23 cellular contexts compared by ENCODE assay signal in genomic region chr16:1123525-1124230, GRCh38. TPM values are rescaled to one million over a fixed set of nuclear protein-coding genes. Genes with fewer than 3 reads are reported as not detected.
DNase-seq lines count a peak whose midpoint lies in the region; FAIRE-seq and TF ChIP-seq lines count a peak whose summit lies in the region.
"Had no signal": no experiment of that assay in that cellular context is flagged by ENCODE, and none has a peak within 500 bp of the region (broad histone marks: within the 10 kb centered on the region; RNA-seq: fewer than 3 reads in every experiment).

No MANE protein-coding gene starts in this region.

- FAIRE-seq in D721Med (lab: Jason Lieb, UNC): no peak
- FAIRE-seq: A204.1, G401.6, GM12891, GM19239, HepG2 had no signal

- H4K8ac ChIP-seq in neuronal stem cell (ENCODE audit: low read depth, low read length): no peak overlapping the region

- H2BK5ac ChIP-seq in neuronal stem cell (ENCODE audit: low read length): no peak overlapping the region

- H3K36me3 ChIP-seq in neuronal stem cell (replicated peaks in 1 of 2; ENCODE audit: control insufficient read depth in 2 of 2, insufficient read depth in 2 of 2, low read length in 2 of 2): no peaks in the 10 kb centered on the region
- H3K36me3 ChIP-seq: BE2C had no signal

- no peak overlapping the region for H2BK120ac ChIP-seq in neuronal stem cell (ENCODE audit: low read depth, low read length)

- no peak overlapping the region for H3K23ac ChIP-seq in neuronal stem cell (ENCODE audit: low read depth, low read length, poor library complexity)

- no peak overlapping the region for H3K4ac ChIP-seq in neuronal stem cell (ENCODE audit: low read length)

- H3K9ac ChIP-seq in neuronal stem cell (ENCODE audit: low read depth, low read length, poor library complexity): no peak overlapping the region
- H3K9ac ChIP-seq: GM23248 had no signal

- H2BK12ac ChIP-seq in neuronal stem cell (ENCODE audit: low read length): no peak overlapping the region

- H3K27ac ChIP-seq in neuronal stem cell (replicated peaks; ENCODE audit: low read length): no peak overlapping the region
- H3K27ac ChIP-seq: GM23248 had no signal

- peak; percentile 30 for DNase-seq in COLO668 (lab: John Stamatoyannopoulos, UW; ENCODE audit: unreplicated experiment)
- peak; percentile 83 for DNase-seq in D721Med (ENCODE audit: insufficient read length, low spot score)
- DNase-seq in NCI-H524 (lab: John Stamatoyannopoulos, UW): peak; percentile 76 to 83
- DNase-seq in neuronal stem cell (ENCODE audit: low spot score): no peak
- no peak for DNase-seq in NCI-H2029 (lab: John Stamatoyannopoulos, UW)
- no peak for DNase-seq in retina
- DNase-seq: ACHN; BE2C; C1 segment of cervical spinal cord; Caco-2; CD4-positive, CD25-positive, alpha-beta regulatory T cell; CD8-positive, alpha-beta memory T cell; DMS53; DND-41; EL; GM23248; KBM-7 had no signal

- H3K27me3 ChIP-seq in neuronal stem cell (ENCODE audit: control insufficient read depth in 3 of 3, insufficient read depth in 3 of 3, low read depth in 1 of 3, low read length in 3 of 3): peaks cover 0 to 40% (median 0%) of the 10 kb centered on the region in 3 experiments
- H3K27me3 ChIP-seq: BE2C had no signal

- H3K4me3 ChIP-seq in neuronal stem cell (ENCODE audit: low read length in 2 of 2): no peak overlapping the region
- H3K4me3 ChIP-seq: GM23248 had no signal

- no peak overlapping the region for H2AFZ ChIP-seq in neuronal stem cell (ENCODE audit: low read length)
- H2AFZ ChIP-seq: GM23248 had no signal

- H3K4me2 ChIP-seq in neuronal stem cell (ENCODE audit: insufficient read depth, low read length, poor library complexity, severe bottlenecking): no peak overlapping the region

- H4K91ac ChIP-seq in neuronal stem cell (ENCODE audit: low read depth, low read length, poor library complexity): no peak overlapping the region

- WGBS in neuronal stem cell (ENCODE audit: extremely low coverage in 2 of 2, insufficient read length in 2 of 2, insufficient replicate concordance in 1 of 2), 2 donors: no CpG with 5 or more reads among the region's 21 CpGs

- H2BK15ac ChIP-seq in neuronal stem cell (ENCODE audit: low read length): peak overlapping the region; percentile 98

- H2AK5ac ChIP-seq in neuronal stem cell (ENCODE audit: low read depth, low read length): peak overlapping the region; percentile 82

- no peak overlapping the region for H3K14ac ChIP-seq in neuronal stem cell (ENCODE audit: low read length)

- H3K4me1 ChIP-seq in neuronal stem cell (ENCODE audit: control insufficient read depth in 2 of 2, insufficient read depth in 1 of 2, low read depth in 1 of 2, low read length in 2 of 2): peaks cover 13 to 17% of the 10 kb centered on the region in 2 donors
- H3K4me1 ChIP-seq: Caco-2 had no signal

- no peak for TF ChIP-seq CTCF in D721Med (IDR thresholded peaks at IDR 0.05; ENCODE audit: insufficient read depth, missing control alignments)

- H3K18ac ChIP-seq in neuronal stem cell (ENCODE audit: low read length): no peak overlapping the region

- no peaks in the 10 kb centered on the region for H3K9me3 ChIP-seq in neuronal stem cell (replicated peaks in 1 of 2; ENCODE audit: control insufficient read depth in 2 of 2, insufficient read depth in 1 of 2, low read depth in 1 of 2, low read length in 2 of 2)
- H3K9me3 ChIP-seq: BE2C, Caco-2 had no signal

- H3K79me1 ChIP-seq in neuronal stem cell (ENCODE audit: low read depth, low read length): no peaks in the 10 kb centered on the region

RNA-seq across cellular contexts. Expression of gene C1QTNF8, which starts 27.6 kb away (rescaled TPM):
- not detected for polyA plus RNA-seq in neuronal stem cell (2013, experiment 1 of 2)
- polyA plus RNA-seq in neuronal stem cell (2013, experiment 2 of 2): not detected
- polyA plus RNA-seq: CD4-positive, CD25-positive, alpha-beta regulatory T cell; CD8-positive, alpha-beta memory T cell; GM23248; HepG2; IgD-negative memory B cell had no signal

RNA-seq across cellular contexts. Expression of gene CACNA1H, which starts 29.2 kb away (rescaled TPM):
- 21.5 TPM for polyA plus RNA-seq in neuronal stem cell (2013, experiment 1 of 2)
- 21.7 TPM for polyA plus RNA-seq in neuronal stem cell (2013, experiment 2 of 2)
- polyA plus RNA-seq: GM23248, IgD-negative memory B cell had no signal

RNA-seq across cellular contexts. Expression of gene SSTR5, which starts 51.1 kb away (rescaled TPM):
- polyA plus RNA-seq in neuronal stem cell (2013, experiment 1 of 2): not detected
- polyA plus RNA-seq in neuronal stem cell (2013, experiment 2 of 2): not detected
- polyA plus RNA-seq: CD4-positive, CD25-positive, alpha-beta regulatory T cell; CD8-positive, alpha-beta memory T cell; GM23248; IgD-negative memory B cell had no signal

Comparison
In these comparisons a context has a peak if more than half of its experiments do, and no peak if none do; other contexts are left out.
1. DNase-seq: peak in COLO668 (single experiment), D721Med (single experiment) and NCI-H524 (2 of 2); none in neuronal stem cell (single experiment), NCI-H2029 (single experiment) and retina (single experiment).